In genomic region chr10:124106241-124106905, GRCh38 we compare ENCODE assay signal across 9 cellular contexts. TPM values are rescaled to one million over a fixed set of nuclear protein-coding genes. Genes with fewer than 3 reads are reported as not detected.
A peak's percentile ranks its signal among the peaks of the same experiment; 100 is the strongest.
DNase-seq lines count a peak whose midpoint lies in the region; ATAC-seq and TF ChIP-seq lines count a peak whose summit lies in the region.
"Had no signal": no experiment of that assay in that cellular context is flagged by ENCODE, and none has a peak within 500 bp of the region (broad histone marks: within the 10 kb centered on the region; RNA-seq: fewer than 3 reads in every experiment).

No MANE protein-coding gene starts in this region.

- CTCF ChIA-PET in activated naive CD4-positive, alpha-beta T cell treated with anti-CD3 and anti-CD28 coated beads, Interleukin-2, amount 10 ng/mL, durations not matched to agents 7 days and 5 days (lab: Charles Lee): no interaction called here

- no peak for TF ChIP-seq CTCF in brain (conservative IDR thresholded peaks at IDR 0.05)
- TF ChIP-seq CTCF in mucosa of descending colon (IDR thresholded peaks at IDR 0.05): no peak
- no peak for TF ChIP-seq CTCF in progenitor cell of endocrine pancreas (IDR thresholded peaks at IDR 0.05; ENCODE audit: unreplicated experiment)

- peaks cover 3% of the 10 kb centered on the region for H3K4me1 ChIP-seq in mucosa of descending colon (ENCODE audit: low read depth)

- no peak overlapping the region for H3K4me3 ChIP-seq in mucosa of descending colon

- peaks cover 23% of the 10 kb centered on the region for H3K27me3 Mint-ChIP-seq in activated naive CD4-positive, alpha-beta T cell treated with anti-CD3 and anti-CD28 coated beads, Interleukin-2, amount 10 ng/mL, durations not matched to agents 7 days and 5 days
- H3K27me3 Mint-ChIP-seq in brain (peaks cover 13% of the 10 kb centered on the region), progenitor cell of endocrine pancreas (peaks cover 23% of the 10 kb centered on the region)

- intact Hi-C loops in mucosa of descending colon (cut with DNase I, micrococcal nuclease): no loop called here

- ATAC-seq in HG03139 (IDR thresholded peaks at IDR 0.05; ENCODE audit: unreplicated experiment) (peak; percentile 73), mucosa of descending colon (peak; percentile 55)

- DNase-seq in activated naive CD4-positive, alpha-beta T cell treated with anti-CD3 and anti-CD28 coated beads, Interleukin-2, amount 10 ng/mL, durations not matched to agents 7 days and 5 days: no peak
- DNase-seq in activated naive CD4-positive, alpha-beta T cell treated with anti-CD3 and anti-CD28 coated beads, Interleukin-2, amount 50 U/mL, for 16 hours: no peak
- DNase-seq in mucosa of descending colon (peak in 1 of 3 donors; percentile 58), progenitor cell of endocrine pancreas (ENCODE audit: low spot score, unreplicated experiment) (no peak), DMS 273 treated with DMSO at 0.1 percent for 48 hours (lab: John Stamatoyannopoulos, UW) (no peak), GDM1 (lab: John Stamatoyannopoulos, UW) (no peak)

- no peaks in the 10 kb centered on the region for H3K9me3 ChIP-seq in mucosa of descending colon

- no peaks in the 10 kb centered on the region for H3K36me3 ChIP-seq in mucosa of descending colon (ENCODE audit: low read depth)

- H3K4me1 Mint-ChIP-seq in activated naive CD4-positive, alpha-beta T cell treated with anti-CD3 and anti-CD28 coated beads, Interleukin-2, amount 10 ng/mL, durations not matched to agents 7 days and 5 days: peaks cover 11% of the 10 kb centered on the region
- peaks cover 29% of the 10 kb centered on the region for H3K4me1 Mint-ChIP-seq in brain
- no peaks in the 10 kb centered on the region for H3K4me1 Mint-ChIP-seq in progenitor cell of endocrine pancreas (ENCODE audit: low read depth)

- peak overlapping the region; percentile 13 for H3K27ac Mint-ChIP-seq in activated naive CD4-positive, alpha-beta T cell treated with anti-CD3 and anti-CD28 coated beads, Interleukin-2, amount 10 ng/mL, durations not matched to agents 7 days and 5 days
- H3K27ac Mint-ChIP-seq in brain (peak overlapping the region; percentile 24 to 91 (median 79)), progenitor cell of endocrine pancreas (no peak overlapping the region)
- H3K27ac Mint-ChIP-seq: activated naive CD8-positive, alpha-beta T cell had no signal

- H3K36me3 Mint-ChIP-seq in activated naive CD4-positive, alpha-beta T cell treated with anti-CD3 and anti-CD28 coated beads, Interleukin-2, amount 10 ng/mL, durations not matched to agents 7 days and 5 days: no peaks in the 10 kb centered on the region
- H3K36me3 Mint-ChIP-seq in brain (no peaks in the 10 kb centered on the region), progenitor cell of endocrine pancreas (ENCODE audit: insufficient read depth) (no peaks in the 10 kb centered on the region)
- H3K36me3 Mint-ChIP-seq: activated naive CD8-positive, alpha-beta T cell had no signal

- H3K9me3 Mint-ChIP-seq in activated naive CD4-positive, alpha-beta T cell treated with anti-CD3 and anti-CD28 coated beads, Interleukin-2, amount 10 ng/mL, durations not matched to agents 7 days and 5 days: peaks cover 6% of the 10 kb centered on the region
- H3K9me3 Mint-ChIP-seq in brain: peaks cover 0 to 9% (median 0%) of the 10 kb centered on the region in 5 experiments
- no peaks in the 10 kb centered on the region for H3K9me3 Mint-ChIP-seq in progenitor cell of endocrine pancreas (ENCODE audit: low read depth)

- H3K4me3 Mint-ChIP-seq in activated naive CD4-positive, alpha-beta T cell treated with anti-CD3 and anti-CD28 coated beads, Interleukin-2, amount 10 ng/mL, durations not matched to agents 7 days and 5 days: no peak overlapping the region
- H3K4me3 Mint-ChIP-seq in brain: peak overlapping the region in 2 of 5 experiments; percentile 1 to 65
- no peak overlapping the region for H3K4me3 Mint-ChIP-seq in progenitor cell of endocrine pancreas (ENCODE audit: low read depth)
- H3K4me3 Mint-ChIP-seq: activated naive CD8-positive, alpha-beta T cell had no signal

RNA-seq across cellular contexts. Expression of gene CHST15, which starts 13.0 kb away (rescaled TPM):
- polyA plus RNA-seq in brain (ENCODE audit: insufficient read depth, low read depth, low replicate concordance): 6.0 TPM
- 10 to 100 TPM in 2 of 3 donors, 1 to 10 TPM in 1; 4.8 to 64.5 (median 10.8) TPM for total RNA-seq in mucosa of descending colon
- 7.9 and 8.1 TPM in 2 replicates for total RNA-seq in progenitor cell of endocrine pancreas
